ENCODE assay signal across 1 cellular context in the genomic region with DNA sequence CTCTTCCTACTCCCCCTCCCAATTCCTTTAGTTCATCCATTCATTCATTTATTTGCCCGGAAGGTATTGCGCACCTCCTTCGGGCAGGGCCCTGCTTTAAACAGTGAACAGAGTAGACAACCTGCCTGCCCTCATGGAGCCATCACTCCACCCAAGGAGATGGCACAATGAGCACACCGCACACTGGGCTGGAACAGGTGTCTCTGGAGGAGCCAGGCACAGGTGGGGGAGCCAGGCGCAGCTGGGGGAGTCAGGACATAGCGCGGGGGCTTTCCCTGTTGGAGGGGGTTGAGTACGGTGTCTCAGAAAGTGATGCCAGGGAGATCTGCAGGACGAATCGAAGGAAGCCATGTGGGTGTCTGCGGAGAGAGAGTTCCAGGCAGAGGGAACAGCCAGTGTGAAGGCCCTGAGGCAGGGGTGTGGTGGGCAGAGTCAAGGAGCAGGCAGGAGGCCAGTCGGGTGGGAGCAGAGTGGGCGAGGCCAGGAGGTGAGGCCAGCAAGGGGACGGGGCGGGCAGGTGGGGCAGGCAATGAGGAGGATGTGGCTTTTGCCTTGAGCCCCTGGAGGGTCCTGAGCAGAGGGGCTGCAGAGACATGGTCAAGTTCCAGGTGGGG.
TF ChIP-seq lines count a peak whose summit lies in the region.

No MANE protein-coding gene starts in this region.

TF ChIP-seq in HCT116, 20 proteins besides CTCF, POLR2A, EP300 and RAD21 (continued from another document):
- TF ChIP-seq SRF (IDR thresholded peaks at IDR 0.05; ENCODE audit: low read depth) (no peak), POLR2AphosphoS5 (IDR thresholded peaks at IDR 0.05; ENCODE audit: low read depth, low read length) (no peak), EZH2 (IDR thresholded peaks at IDR 0.05) (no peak)
